ENCODE assay signal across 36 cellular contexts in the genomic region with DNA sequence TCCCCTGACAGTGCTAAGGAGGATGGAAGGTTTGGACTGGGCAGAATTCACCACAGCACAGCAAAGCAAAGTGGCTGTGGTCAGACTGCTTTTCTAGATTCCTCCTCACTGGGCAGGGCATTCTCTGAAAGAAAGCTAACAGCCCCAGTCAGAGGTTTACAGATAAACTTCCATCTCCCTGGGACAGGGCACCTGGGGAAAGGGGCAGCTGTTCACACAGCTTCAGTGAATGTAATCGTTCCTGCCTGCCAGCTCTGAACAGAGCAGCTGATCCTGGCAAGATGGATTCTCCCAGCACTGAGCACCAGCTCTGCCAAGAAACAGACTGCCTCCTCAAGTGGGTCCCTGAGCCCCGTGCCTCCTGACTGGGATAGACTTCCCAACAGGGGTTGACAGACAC. TPM values are rescaled to one million over a fixed set of nuclear protein-coding genes. Genes with fewer than 3 reads are reported as not detected.
"Had no signal": no experiment of that assay in that cellular context is flagged by ENCODE, and none has a peak within 500 bp of the region (broad histone marks: within the 10 kb centered on the region; RNA-seq: fewer than 3 reads in every experiment).

No MANE protein-coding gene starts in this region.

- H3K9me3 ChIP-seq: colonic mucosa, esophagus squamous epithelium, gastroesophageal sphincter had no signal

- H3K4me1 ChIP-seq: colonic mucosa, esophagus squamous epithelium, gastroesophageal sphincter had no signal

- H3K27me3 ChIP-seq: colonic mucosa, esophagus squamous epithelium had no signal

- ATAC-seq: activated CD4-positive, alpha-beta T cell treated with anti-CD3 and anti-CD28 coated beads for 36 hours; activated CD8-positive, alpha-beta memory T cell treated with anti-CD3 and anti-CD28 coated beads, Interleukin-2, amount 10 ng/mL, durations not matched to agents 7 days and 5 days; activated CD8-positive, alpha-beta T cell treated with anti-CD3 and anti-CD28 coated beads, Interleukin-2, amount 10 ng/mL, durations not matched to agents 7 days and 5 days; activated T-cell treated with anti-CD3 and anti-CD28 coated beads, Interleukin-2, amount 50 U/mL, for 72 hours; gastroesophageal sphincter; T-helper 17 cell had no signal

- H3K4me3 ChIP-seq: colonic mucosa, esophagus squamous epithelium, gastroesophageal sphincter had no signal

- H3K27ac ChIP-seq: colonic mucosa, epithelial cell of prostate, esophagus squamous epithelium, gastroesophageal sphincter had no signal

- DNase-seq: activated CD4-positive, alpha-beta memory T cell treated with anti-CD3 and anti-CD28 coated beads for 36 hours; activated CD4-positive, alpha-beta T cell treated with anti-CD3 and anti-CD28 coated beads for 36 hours; activated CD4-positive, alpha-beta T cell treated with anti-CD3 and anti-CD28 coated beads, Interleukin-2, amount 10 ng/mL, durations not matched to agents 24 days and 14 days; activated CD4-positive, CD25-positive, alpha-beta regulatory T cell; activated CD4-positive, CD25-positive, alpha-beta regulatory T cell treated with anti-CD3 and anti-CD28 coated beads, Interleukin-2, amount 50 U/mL, for 72 hours; activated CD8-positive, alpha-beta memory T cell treated with anti-CD3 and anti-CD28 coated beads, Interleukin-2, amount 10 ng/mL, durations not matched to agents 7 days and 5 days; activated CD8-positive, alpha-beta memory T cell treated with anti-CD3 and anti-CD28 coated beads, Interleukin-2, amount 50 U/mL, for 4 hours; activated CD8-positive, alpha-beta T cell treated with anti-CD3 and anti-CD28 coated beads, Interleukin-2, amount 10 ng/mL, durations not matched to agents 7 days and 5 days; activated gamma-delta T cell; activated naive CD4-positive, alpha-beta T cell; activated naive CD4-positive, alpha-beta T cell treated with anti-CD3 and anti-CD28 coated beads, Interleukin-2, amount 50 U/mL, for 16 hours; activated T-cell treated with anti-CD3 and anti-CD28 coated beads, Interleukin-2, amount 50 U/mL, for 1 hour; activated T-cell treated with anti-CD3 and anti-CD28 coated beads, Interleukin-2, amount 50 U/mL, for 72 hours; amniotic stem cell; anterior cingulate cortex; central memory CD4-positive, alpha-beta T cell; cerebellar nuclear complex; colonic mucosa; effector CD8-positive, alpha-beta T cell; esophagus squamous epithelium; foreskin melanocyte; T-helper 1 cell; T-helper 17 cell; T1000 had no signal

- FAIRE-seq: astrocyte, endometrium, endothelial cell of umbilical vein had no signal

- H3K36me3 ChIP-seq: colonic mucosa, esophagus squamous epithelium, gastroesophageal sphincter had no signal

RNA-seq across cellular contexts. Expression of a gene that starts 42.4 kb away (rescaled TPM):
- total RNA-seq: activated CD4-positive, alpha-beta memory T cell treated with anti-CD3 and anti-CD28 coated beads for 36 hours; activated CD4-positive, alpha-beta T cell treated with anti-CD3 and anti-CD28 coated beads for 36 hours; activated CD4-positive, alpha-beta T cell treated with anti-CD3 and anti-CD28 coated beads, Interleukin-2, amount 10 ng/mL, durations not matched to agents 24 days and 14 days; activated CD8-positive, alpha-beta memory T cell treated with anti-CD3 and anti-CD28 coated beads for 36 hours; activated CD8-positive, alpha-beta memory T cell treated with anti-CD3 and anti-CD28 coated beads, Interleukin-2, amount 10 ng/mL, durations not matched to agents 7 days and 5 days; activated CD8-positive, alpha-beta T cell treated with anti-CD3 and anti-CD28 coated beads, Interleukin-2, amount 10 ng/mL, durations not matched to agents 7 days and 5 days; activated T-cell treated with anti-CD3 and anti-CD28 coated beads, Interleukin-2, amount 50 U/mL, for 72 hours; astrocyte; colonic mucosa; dermis microvascular lymphatic vessel endothelial cell; endothelial cell of umbilical vein; esophagus squamous epithelium; fibroblast of lung; fibroblast of villous mesenchyme; gastroesophageal sphincter; glomerular endothelial cell; T-helper 17 cell had no signal
- polyA plus RNA-seq: adipose tissue, endothelial cell of umbilical vein, esophagus, fibroblast of lung had no signal
